Comparison of ENCODE assay signal across 8 cellular contexts in the genomic region with DNA sequence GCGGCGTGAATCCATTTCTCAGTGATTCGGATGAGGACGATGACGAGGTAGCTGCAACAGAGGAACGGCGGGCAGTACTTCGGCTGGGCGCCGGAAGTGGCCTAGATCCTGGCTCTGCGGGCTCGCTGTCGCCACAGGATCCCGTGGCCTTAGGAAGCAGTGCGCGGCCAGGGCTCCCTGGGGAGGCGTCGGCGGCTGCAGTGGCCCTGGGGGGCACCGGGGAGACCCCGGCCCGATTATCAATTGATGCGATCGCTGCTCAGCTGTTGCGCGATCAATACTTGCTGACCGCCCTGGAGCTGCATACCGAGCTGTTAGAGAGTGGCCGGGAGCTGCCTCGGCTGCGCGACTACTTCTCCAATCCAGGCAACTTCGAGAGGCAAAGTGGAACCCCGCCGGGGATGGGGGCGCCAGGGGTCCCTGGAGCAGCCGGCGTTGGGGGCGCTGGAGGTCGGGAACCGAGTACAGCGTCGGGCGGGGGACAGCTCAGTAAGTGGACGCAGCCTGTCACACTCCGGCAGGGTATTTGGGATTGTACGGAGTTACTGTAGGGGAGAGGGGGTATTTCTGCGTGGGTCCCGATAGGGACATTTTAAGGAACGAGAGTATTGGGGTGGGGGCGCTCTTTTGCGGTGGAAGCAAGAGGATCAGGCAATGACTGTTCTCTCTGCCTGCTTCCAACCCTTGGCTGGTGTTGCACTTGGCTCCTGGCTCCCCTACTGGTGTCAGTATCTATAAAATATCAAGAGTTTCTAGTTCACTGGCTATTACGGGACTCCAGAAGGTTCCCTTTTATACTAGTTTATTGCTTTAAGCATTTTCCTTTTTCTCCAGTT. TPM values are rescaled to one million over a fixed set of nuclear protein-coding genes. Genes with fewer than 3 reads are reported as not detected.
DNase-seq lines count a peak whose midpoint lies in the region; ATAC-seq and TF ChIP-seq lines count a peak whose summit lies in the region.

No MANE protein-coding gene starts in this region.

- H3K9me3 Mint-ChIP-seq in T-helper 1 cell treated with Interleukin-12 subunit alpha and Interleukin-12 subunit beta and Interleukin-4 antibody, amounts not matched to agents 30 μg/mL and 1 μg/mL, for 36 hours = peaks cover 8% of the 10 kb centered on the region

- H3K27me3 ChIP-seq in kidney epithelial cell (ENCODE audit: control insufficient read depth, insufficient read depth, low read length) = no peaks in the 10 kb centered on the region

- peak; percentile 1 for ATAC-seq in GM18867 (IDR thresholded peaks at IDR 0.05; ENCODE audit: unreplicated experiment)
- no peak for ATAC-seq in HG03025 (IDR thresholded peaks at IDR 0.05; ENCODE audit: low FRiP score, unreplicated experiment)

- peak; percentile 29 for TF ChIP-seq CTCF in kidney epithelial cell (IDR thresholded peaks at IDR 0.05; ENCODE audit: insufficient read depth, low read length, poor library complexity, severe bottlenecking)

- H3K4me1 Mint-ChIP-seq in T-helper 1 cell treated with Interleukin-12 subunit alpha and Interleukin-12 subunit beta and Interleukin-4 antibody, amounts not matched to agents 30 μg/mL and 1 μg/mL, for 36 hours (ENCODE audit: low read depth) = peaks cover 56% of the 10 kb centered on the region

- peak overlapping the region; percentile 97 for H3K4me3 Mint-ChIP-seq in T-helper 1 cell treated with Interleukin-12 subunit alpha and Interleukin-12 subunit beta and Interleukin-4 antibody, amounts not matched to agents 30 μg/mL and 1 μg/mL, for 36 hours

- no peaks in the 10 kb centered on the region for H3K36me3 ChIP-seq in kidney epithelial cell (ENCODE audit: control insufficient read depth, insufficient read depth, low read length)

- DNase-seq in Ammon's horn (ENCODE audit: low spot score) (peak; percentile 46), KG1 (lab: John Stamatoyannopoulos, UW) (peak; percentile 50), kidney epithelial cell (ENCODE audit: low read depth) (no peak)
- peak; percentile 10 for DNase-seq in central memory CD4-positive, alpha-beta T cell
- peak; percentile 4 to 16 for DNase-seq in stimulated activated CD4-positive, alpha-beta T cell treated with anti-CD3 and anti-CD28 coated beads, Interleukin-15, amount 100 ng/mL, for 48 hours (ENCODE audit: low read depth in 2 of 2)

- peaks cover 31% of the 10 kb centered on the region for H3K36me3 Mint-ChIP-seq in T-helper 1 cell treated with Interleukin-12 subunit alpha and Interleukin-12 subunit beta and Interleukin-4 antibody, amounts not matched to agents 30 μg/mL and 1 μg/mL, for 36 hours (ENCODE audit: low read depth)

- peak overlapping the region; percentile 97 for H3K4me3 ChIP-seq in kidney epithelial cell (ENCODE audit: low read depth, low read length)

- peak overlapping the region; percentile 94 for H3K27ac Mint-ChIP-seq in T-helper 1 cell treated with Interleukin-12 subunit alpha and Interleukin-12 subunit beta and Interleukin-4 antibody, amounts not matched to agents 30 μg/mL and 1 μg/mL, for 36 hours

- no peaks in the 10 kb centered on the region for H3K27me3 Mint-ChIP-seq in T-helper 1 cell treated with Interleukin-12 subunit alpha and Interleukin-12 subunit beta and Interleukin-4 antibody, amounts not matched to agents 30 μg/mL and 1 μg/mL, for 36 hours (ENCODE audit: low read depth)

RNA-seq across cellular contexts. Expression of gene RELCH, which starts 0.7 kb away (rescaled TPM):
- total RNA-seq in kidney epithelial cell = 17.4 and 21.5 TPM in 2 replicates

RNA-seq across cellular contexts. Expression of gene PIGN, which starts 0.9 kb away (rescaled TPM):
- 17.2 and 22.6 TPM in 2 replicates for total RNA-seq in kidney epithelial cell
